In genomic region chr5:68214472-68215207, GRCh38 we compare ENCODE assay signal across 8 cellular contexts. TPM values are rescaled to one million over a fixed set of nuclear protein-coding genes. Genes with fewer than 3 reads are reported as not detected.
DNase-seq lines count a peak whose midpoint lies in the region; ATAC-seq and TF ChIP-seq lines count a peak whose summit lies in the region.

No MANE protein-coding gene starts in this region.

- H3K27me3 ChIP-seq in BLaER1 (no peaks in the 10 kb centered on the region), body of pancreas (no peaks in the 10 kb centered on the region), transverse colon (no peaks in the 10 kb centered on the region)

- H4K20me1 ChIP-seq in BLaER1: peaks cover 41% of the 10 kb centered on the region

- peak; percentile 5 for DNase-seq in LHCN-M2 (ENCODE audit: low read depth)
- peak in 2 of 4 donors; percentile 20 to 32 for DNase-seq in body of pancreas
- DNase-seq in lower leg skin (ENCODE audit: low spot score in 2 of 2): peak in 1 of 2 donors; percentile 32
- no peak for DNase-seq in transverse colon
- no peak for DNase-seq in NCI-H187 (lab: John Stamatoyannopoulos, UW)

- H3K9me3 ChIP-seq in BLaER1 (peaks cover 26% of the 10 kb centered on the region), body of pancreas (no peaks in the 10 kb centered on the region), transverse colon (peaks cover 0 to 7% of the 10 kb centered on the region in 2 donors)

- H3K4me2 ChIP-seq in BLaER1: peak overlapping the region; percentile 64

- 2 to 3% methylated on average over 36 to 37 of the region's 37 CpGs for WGBS in body of pancreas, 2 donors
- 4 to 5% methylated on average over 22 to 25 of the region's 37 CpGs for WGBS in lower leg skin, 2 donors
- 3 to 15% methylated on average over 6 to 30 of the region's 37 CpGs for whole genome bisulfite sequencing in transverse colon (ENCODE audit: low coverage in 1 of 2), 2 donors

- peak overlapping the region; percentile 84 for H3K4me3 ChIP-seq in BLaER1
- H3K4me3 ChIP-seq in body of pancreas: peak overlapping the region; percentile 63 to 96
- peak overlapping the region; percentile 49 for H3K4me3 ChIP-seq in lower leg skin (ENCODE audit: low read depth, poor library complexity, severe bottlenecking)
- H3K4me3 ChIP-seq in transverse colon: peak overlapping the region; percentile 62 to 89 (median 78)

- H3K36me3 ChIP-seq in BLaER1: peaks cover 4% of the 10 kb centered on the region; the same call in 1 of the 2 replicates
- H3K36me3 ChIP-seq in body of pancreas (replicated peaks in 1 of 2; ENCODE audit: insufficient read depth in 1 of 2, low read depth in 2 of 2): no peaks in the 10 kb centered on the region
- H3K36me3 ChIP-seq in transverse colon: no peaks in the 10 kb centered on the region

- peak overlapping the region; percentile 94 for H3K27ac ChIP-seq in BLaER1
- H3K27ac ChIP-seq in body of pancreas: peak overlapping the region; percentile 88 to 97 (median 96)
- H3K27ac ChIP-seq in transverse colon: peak overlapping the region; percentile 96 to 99 (median 99)

- TF ChIP-seq CTCF in body of pancreas (IDR thresholded peaks at IDR 0.05) (no peak), lower leg skin (IDR thresholded peaks at IDR 0.05) (no peak), transverse colon (IDR thresholded peaks at IDR 0.05) (no peak)

- H3K9ac ChIP-seq in BLaER1: peak overlapping the region; percentile 86

- no peak for TF ChIP-seq POLR2A in body of pancreas (IDR thresholded peaks at IDR 0.05)
- no peak for TF ChIP-seq POLR2A in lower leg skin (IDR thresholded peaks at IDR 0.05)
- TF ChIP-seq POLR2A in transverse colon (IDR thresholded peaks at IDR 0.05): no peak

- intact Hi-C loops in body of pancreas (cut with DNase I): no loop called here
- intact Hi-C loops in lower leg skin (cut with DNase I; ENCODE audit: low total_unique reads): no loop called here
- intact Hi-C loops in transverse colon (cut with DNase I; ENCODE audit: low total_unique reads): no loop called here

- ATAC-seq in GM18907 (IDR thresholded peaks at IDR 0.05; ENCODE audit: unreplicated experiment) (peak; percentile 24), body of pancreas (no peak), esophagus mucosa (no peak)

- in situ Hi-C loops in transverse colon (cut with MboI; ENCODE audit: low pct_ligation_motif_present in 1 of 4, low pct_unique_long_range_greater_than_20kb in 1 of 4, low sequenced_read_pairs in 3 of 4): no loop called here

- H3K4me1 ChIP-seq in BLaER1: peaks cover 28% of the 10 kb centered on the region
- H3K4me1 ChIP-seq in body of pancreas: peaks cover 30% of the 10 kb centered on the region
- H3K4me1 ChIP-seq in transverse colon: peaks cover 6 to 30% (median 19%) of the 10 kb centered on the region in 4 donors

- TF ChIP-seq EP300 in transverse colon (IDR thresholded peaks at IDR 0.05; ENCODE audit: low read depth): no peak

RNA-seq across cellular contexts. Expression of gene PIK3R1, which starts 0.9 kb away (rescaled TPM):
- total RNA-seq in LHCN-M2 (2014; rRNA removed): 11.0 and 16.5 TPM in 2 replicates
- 3.4 TPM for polyA plus RNA-seq in LHCN-M2 (2012)
- total RNA-seq in body of pancreas: 10 to 100 TPM; 32.4 to 58.7 TPM
- total RNA-seq in lower leg skin: 100 to 1,000 TPM; 102 to 245 (median 137) TPM
- 100 to 1,000 TPM in 1 of 4 donors, 10 to 100 TPM in 3; 44.9 to 222 (median 81.6) TPM for total RNA-seq in transverse colon
- 26.9 TPM for total RNA-seq in esophagus mucosa
